In genomic region chr2:238003234-238004032, GRCh38 we compare ENCODE assay signal across 16 cellular contexts. TPM values are rescaled to one million over a fixed set of nuclear protein-coding genes. Genes with fewer than 3 reads are reported as not detected.
DNase-seq lines count a peak whose midpoint lies in the region; ATAC-seq and TF ChIP-seq lines count a peak whose summit lies in the region.
"Had no signal": no experiment of that assay in that cellular context is flagged by ENCODE, and none has a peak within 500 bp of the region (broad histone marks: within the 10 kb centered on the region; RNA-seq: fewer than 3 reads in every experiment).

No MANE protein-coding gene starts in this region.

- H3K4me1 Mint-ChIP-seq in CD4-positive, CD25-positive, alpha-beta regulatory T cell: peaks cover 26 to 50% (median 41%) of the 10 kb centered on the region in 4 donors
- peaks cover 49% of the 10 kb centered on the region for H3K4me1 Mint-ChIP-seq in CD8-positive, alpha-beta T cell (ENCODE audit: low read depth)
- peaks cover 64% of the 10 kb centered on the region for H3K4me1 Mint-ChIP-seq in activated T-helper 1 cell treated with anti-CD3 and anti-CD28 coated beads, Interleukin-12 subunit alpha, Interleukin-12 subunit beta, Interleukin-2, Interleukin-4 antibody, amounts not matched to agents 30 ng/mL and 10 ng/mL and 1 ng/mL, durations not matched to agents 14 hours and 24 hours and 36 hours (ENCODE audit: low read depth)
- H3K4me1 Mint-ChIP-seq in naive thymus-derived CD8-positive, alpha-beta T cell: peaks cover 17 to 56% (median 47%) of the 10 kb centered on the region in 4 donors

- H3K4me3 ChIP-seq in CD4-positive, CD25-positive, alpha-beta regulatory T cell (ENCODE audit: low read depth, low read length): peak overlapping the region; percentile 5
- H3K4me3 ChIP-seq in CD8-positive, alpha-beta T cell (ENCODE audit: low read depth, low read length): no peak overlapping the region
- H3K4me3 ChIP-seq in uterus: no peak overlapping the region
- H3K4me3 ChIP-seq: esophagus muscularis mucosa, vagina had no signal

- peaks cover 31% of the 10 kb centered on the region for H3K36me3 Mint-ChIP-seq in CD4-positive, CD25-positive, alpha-beta regulatory T cell
- peaks cover 32% of the 10 kb centered on the region for H3K36me3 Mint-ChIP-seq in CD8-positive, alpha-beta T cell
- peaks cover 61% of the 10 kb centered on the region for H3K36me3 Mint-ChIP-seq in activated T-helper 1 cell treated with anti-CD3 and anti-CD28 coated beads, Interleukin-12 subunit alpha, Interleukin-12 subunit beta, Interleukin-2, Interleukin-4 antibody, amounts not matched to agents 30 ng/mL and 10 ng/mL and 1 ng/mL, durations not matched to agents 14 hours and 24 hours and 36 hours (ENCODE audit: low read depth)
- peaks cover 0 to 30% (median 20%) of the 10 kb centered on the region in 3 donors for H3K36me3 Mint-ChIP-seq in naive thymus-derived CD8-positive, alpha-beta T cell

- H3K4me3 Mint-ChIP-seq in CD4-positive, CD25-positive, alpha-beta regulatory T cell: peak overlapping the region in 1 of 4 donors; percentile 6
- no peak overlapping the region for H3K4me3 Mint-ChIP-seq in CD8-positive, alpha-beta T cell
- peak overlapping the region; percentile 31 for H3K4me3 Mint-ChIP-seq in activated T-helper 1 cell treated with anti-CD3 and anti-CD28 coated beads, Interleukin-12 subunit alpha, Interleukin-12 subunit beta, Interleukin-2, Interleukin-4 antibody, amounts not matched to agents 30 ng/mL and 10 ng/mL and 1 ng/mL, durations not matched to agents 14 hours and 24 hours and 36 hours
- peak overlapping the region in 8 of 10 donors; percentile 5 to 59 (median 35) for H3K4me3 Mint-ChIP-seq in naive thymus-derived CD8-positive, alpha-beta T cell
- H3K4me3 Mint-ChIP-seq: B cell had no signal

- peak overlapping the region; percentile 8 to 42 (median 34) for H3K27ac Mint-ChIP-seq in CD4-positive, CD25-positive, alpha-beta regulatory T cell
- peak overlapping the region; percentile 80 for H3K27ac Mint-ChIP-seq in CD8-positive, alpha-beta T cell
- H3K27ac Mint-ChIP-seq in activated T-helper 1 cell treated with anti-CD3 and anti-CD28 coated beads, Interleukin-12 subunit alpha, Interleukin-12 subunit beta, Interleukin-2, Interleukin-4 antibody, amounts not matched to agents 30 ng/mL and 10 ng/mL and 1 ng/mL, durations not matched to agents 14 hours and 24 hours and 36 hours: peak overlapping the region; percentile 98
- H3K27ac Mint-ChIP-seq in naive thymus-derived CD8-positive, alpha-beta T cell: peak overlapping the region in 9 of 10 donors; percentile 13 to 90 (median 66)
- H3K27ac Mint-ChIP-seq: B cell had no signal

- POLR2A ChIA-PET in CD8-positive, alpha-beta T cell (lab: Charles Lee): no interaction called here
- POLR2A ChIA-PET in naive thymus-derived CD8-positive, alpha-beta T cell (lab: Charles Lee): no interaction called here

- no peak for ATAC-seq in CD4-positive, CD25-positive, alpha-beta regulatory T cell (ENCODE audit: low read depth in 2 of 2)
- ATAC-seq in CD8-positive, alpha-beta T cell: peak; percentile 73
- peak; percentile 82 to 86 for ATAC-seq in naive thymus-derived CD8-positive, alpha-beta T cell
- ATAC-seq in GM19455 (IDR thresholded peaks at IDR 0.05; ENCODE audit: unreplicated experiment): no peak
- ATAC-seq: Right ventricle myocardium inferior had no signal

- no peaks in the 10 kb centered on the region for H3K27me3 Mint-ChIP-seq in CD4-positive, CD25-positive, alpha-beta regulatory T cell
- no peaks in the 10 kb centered on the region for H3K27me3 Mint-ChIP-seq in CD8-positive, alpha-beta T cell (ENCODE audit: low read depth)
- H3K27me3 Mint-ChIP-seq in activated T-helper 1 cell treated with anti-CD3 and anti-CD28 coated beads, Interleukin-12 subunit alpha, Interleukin-12 subunit beta, Interleukin-2, Interleukin-4 antibody, amounts not matched to agents 30 ng/mL and 10 ng/mL and 1 ng/mL, durations not matched to agents 14 hours and 24 hours and 36 hours (ENCODE audit: insufficient read depth): no peaks in the 10 kb centered on the region
- H3K27me3 Mint-ChIP-seq in naive thymus-derived CD8-positive, alpha-beta T cell: no peaks in the 10 kb centered on the region
- H3K27me3 Mint-ChIP-seq: B cell had no signal

- no peaks in the 10 kb centered on the region for H3K9me3 Mint-ChIP-seq in CD4-positive, CD25-positive, alpha-beta regulatory T cell
- H3K9me3 Mint-ChIP-seq in CD8-positive, alpha-beta T cell: peaks cover 3% of the 10 kb centered on the region
- H3K9me3 Mint-ChIP-seq in activated T-helper 1 cell treated with anti-CD3 and anti-CD28 coated beads, Interleukin-12 subunit alpha, Interleukin-12 subunit beta, Interleukin-2, Interleukin-4 antibody, amounts not matched to agents 30 ng/mL and 10 ng/mL and 1 ng/mL, durations not matched to agents 14 hours and 24 hours and 36 hours: no peaks in the 10 kb centered on the region
- H3K9me3 Mint-ChIP-seq in naive thymus-derived CD8-positive, alpha-beta T cell: no peaks in the 10 kb centered on the region

- intact Hi-C loops in CD8-positive, alpha-beta T cell (cut with DNase I, micrococcal nuclease): loop anchor here in 1 of 2 experiments (5.0 kb wide), 1 partner anchor 36 kb away; the partner anchor contains the start of gene UBE2F
- intact Hi-C loops in activated T-helper 1 cell treated with anti-CD3 and anti-CD28 coated beads, Interleukin-12 subunit alpha, Interleukin-12 subunit beta, Interleukin-2, Interleukin-4 antibody, amounts not matched to agents 30 ng/mL and 10 ng/mL and 1 ng/mL, durations not matched to agents 14 hours and 24 hours and 36 hours (cut with micrococcal nuclease): loop anchor here (1.0 kb wide), 2 partner anchors 22 to 57 kb away; no protein-coding TSS in a partner anchor
- intact Hi-C loops in uterus (cut with DNase I; ENCODE audit: low total_unique reads): no loop called here

- peak in 1 of 3 donors; percentile 35 for DNase-seq in CD4-positive, CD25-positive, alpha-beta regulatory T cell
- DNase-seq in CD8-positive, alpha-beta T cell: peak in 1 of 7 experiments; percentile 26
- DNase-seq in activated T-helper 1 cell treated with anti-CD3 and anti-CD28 coated beads, Interleukin-12 subunit alpha, Interleukin-12 subunit beta, Interleukin-2, Interleukin-4 antibody, amounts not matched to agents 30 ng/mL and 10 ng/mL and 1 ng/mL, durations not matched to agents 14 hours and 24 hours and 36 hours (ENCODE audit: low spot score): no peak
- DNase-seq in naive thymus-derived CD8-positive, alpha-beta T cell: peak in 5 of 10 donors; percentile 9 to 42 (median 38)
- DNase-seq in NK-92 treated with Interleukin-12 subunit alpha and Interleukin-12 subunit beta, amount 100 ng/mL, for 24 hours (lab: John Stamatoyannopoulos, UW): no peak
- DNase-seq in uterus: no peak
- DNase-seq: anterior cingulate cortex; effector CD4-positive, alpha-beta T cell; NCI-H2029 had no signal

- peaks cover 9% of the 10 kb centered on the region for H3K4me1 ChIP-seq in CD4-positive, CD25-positive, alpha-beta regulatory T cell (ENCODE audit: control insufficient read depth, insufficient read depth, low read length, poor library complexity, severe bottlenecking)
- peaks cover 17% of the 10 kb centered on the region for H3K4me1 ChIP-seq in CD8-positive, alpha-beta T cell (ENCODE audit: insufficient read depth, low read length)
- no peaks in the 10 kb centered on the region for H3K4me1 ChIP-seq in uterus
- H3K4me1 ChIP-seq: esophagus muscularis mucosa had no signal

- H3K36me3 ChIP-seq in CD4-positive, CD25-positive, alpha-beta regulatory T cell (ENCODE audit: control insufficient read depth, insufficient read depth, low read length): peaks cover 9% of the 10 kb centered on the region
- no peaks in the 10 kb centered on the region for H3K36me3 ChIP-seq in CD8-positive, alpha-beta T cell (ENCODE audit: insufficient read depth, low read length)
- no peaks in the 10 kb centered on the region for H3K36me3 ChIP-seq in uterus
- H3K36me3 ChIP-seq: vagina had no signal

- H3K9me3 ChIP-seq in CD4-positive, CD25-positive, alpha-beta regulatory T cell (ENCODE audit: control insufficient read depth in 2 of 2, low read length in 2 of 2): no peaks in the 10 kb centered on the region
- no peaks in the 10 kb centered on the region for H3K9me3 ChIP-seq in CD8-positive, alpha-beta T cell (ENCODE audit: low read length)
- H3K9me3 ChIP-seq in uterus: no peaks in the 10 kb centered on the region
- H3K9me3 ChIP-seq: esophagus muscularis mucosa, vagina had no signal

- CTCF ChIA-PET in CD8-positive, alpha-beta T cell (lab: Charles Lee): no interaction called here

- no peak for TF ChIP-seq POLR2A in uterus (IDR thresholded peaks at IDR 0.05)

- no peak for TF ChIP-seq CTCF in CD8-positive, alpha-beta T cell (IDR thresholded peaks at IDR 0.05)
- no peak for TF ChIP-seq CTCF in uterus (IDR thresholded peaks at IDR 0.05)

- H3K27me3 ChIP-seq in CD4-positive, CD25-positive, alpha-beta regulatory T cell (ENCODE audit: control insufficient read depth, insufficient read depth, low read length): no peaks in the 10 kb centered on the region
- no peaks in the 10 kb centered on the region for H3K27me3 ChIP-seq in CD8-positive, alpha-beta T cell (ENCODE audit: insufficient read depth, low read length)
- H3K27me3 ChIP-seq in uterus: no peaks in the 10 kb centered on the region
- H3K27me3 ChIP-seq: esophagus muscularis mucosa, vagina had no signal

- no peak overlapping the region for H3K27ac ChIP-seq in CD4-positive, CD25-positive, alpha-beta regulatory T cell (ENCODE audit: insufficient read depth, low read length, poor library complexity, severe bottlenecking)
- H3K27ac ChIP-seq in CD8-positive, alpha-beta T cell (ENCODE audit: low read depth, low read length): no peak overlapping the region
- no peak overlapping the region for H3K27ac ChIP-seq in uterus
- H3K27ac ChIP-seq: esophagus muscularis mucosa, KMS-11, vagina, VCaP had no signal

RNA-seq across cellular contexts. Expression of gene UBE2F, which starts 36.6 kb away (rescaled TPM):
- total RNA-seq in CD4-positive, CD25-positive, alpha-beta regulatory T cell: 44.3 TPM
- polyA plus RNA-seq in CD4-positive, CD25-positive, alpha-beta regulatory T cell: 100 to 1,000 TPM in 3 of 4 donors, 10 to 100 TPM in 1; 75.2 to 137 (median 120) TPM
- 10 to 100 TPM; 16.5 to 18.4 TPM for total RNA-seq in CD8-positive, alpha-beta T cell
- 121 TPM in 2 replicates for total RNA-seq in activated T-helper 1 cell treated with anti-CD3 and anti-CD28 coated beads, Interleukin-12 subunit alpha, Interleukin-12 subunit beta, Interleukin-2, Interleukin-4 antibody, amounts not matched to agents 30 ng/mL and 10 ng/mL and 1 ng/mL, durations not matched to agents 14 hours and 24 hours and 36 hours
- total RNA-seq in naive thymus-derived CD8-positive, alpha-beta T cell: 10 to 100 TPM; 33.9 to 35.2 TPM
- polyA plus RNA-seq in naive thymus-derived CD8-positive, alpha-beta T cell: 10 to 100 TPM; 41.5 to 67.3 (median 67.0) TPM
- 10 to 100 TPM; 40.7 to 88.9 (median 64.9) TPM for total RNA-seq in uterus

RNA-seq across cellular contexts. Expression of gene SCLY, which starts 57.4 kb away (rescaled TPM):
- total RNA-seq in CD4-positive, CD25-positive, alpha-beta regulatory T cell: 16.0 TPM
- 10 to 100 TPM; 10.3 to 17.8 (median 13.5) TPM for polyA plus RNA-seq in CD4-positive, CD25-positive, alpha-beta regulatory T cell
- 10 to 100 TPM in 1 of 2 experiments, 1 to 10 TPM in 1; 5.8 to 11.8 TPM for total RNA-seq in CD8-positive, alpha-beta T cell
- 109 and 119 TPM in 2 replicates for total RNA-seq in activated T-helper 1 cell treated with anti-CD3 and anti-CD28 coated beads, Interleukin-12 subunit alpha, Interleukin-12 subunit beta, Interleukin-2, Interleukin-4 antibody, amounts not matched to agents 30 ng/mL and 10 ng/mL and 1 ng/mL, durations not matched to agents 14 hours and 24 hours and 36 hours
- total RNA-seq in naive thymus-derived CD8-positive, alpha-beta T cell: 10 to 100 TPM; 31.0 to 31.2 TPM
- 10 to 100 TPM; 10.8 to 17.1 (median 10.9) TPM for polyA plus RNA-seq in naive thymus-derived CD8-positive, alpha-beta T cell
- 10 to 100 TPM in 2 of 4 donors, 1 to 10 TPM in 2; 5.1 to 26.0 (median 12.8) TPM for total RNA-seq in uterus

Comparison
In these comparisons a context has a peak if more than half of its experiments do, and no peak if none do; other contexts are left out.
1. ATAC-seq: peak in CD8-positive, alpha-beta T cell (single experiment) and naive thymus-derived CD8-positive, alpha-beta T cell (2 of 2); none in CD4-positive, CD25-positive, alpha-beta regulatory T cell (0 of 2) and GM19455 (single experiment).
2. H3K27ac Mint-ChIP-seq: peak in every context shown above with its lines; median percentile 98 in activated T-helper 1 cell treated with anti-CD3 and anti-CD28 coated beads, Interleukin-12 subunit alpha, Interleukin-12 subunit beta, Interleukin-2, Interleukin-4 antibody, amounts not matched to agents 30 ng/mL and 10 ng/mL and 1 ng/mL, durations not matched to agents 14 hours and 24 hours and 36 hours; 80 in CD8-positive, alpha-beta T cell; 66 in naive thymus-derived CD8-positive, alpha-beta T cell; 34 in CD4-positive, CD25-positive, alpha-beta regulatory T cell.